ENCODE assay signal across 1 cellular context in the genomic region with DNA sequence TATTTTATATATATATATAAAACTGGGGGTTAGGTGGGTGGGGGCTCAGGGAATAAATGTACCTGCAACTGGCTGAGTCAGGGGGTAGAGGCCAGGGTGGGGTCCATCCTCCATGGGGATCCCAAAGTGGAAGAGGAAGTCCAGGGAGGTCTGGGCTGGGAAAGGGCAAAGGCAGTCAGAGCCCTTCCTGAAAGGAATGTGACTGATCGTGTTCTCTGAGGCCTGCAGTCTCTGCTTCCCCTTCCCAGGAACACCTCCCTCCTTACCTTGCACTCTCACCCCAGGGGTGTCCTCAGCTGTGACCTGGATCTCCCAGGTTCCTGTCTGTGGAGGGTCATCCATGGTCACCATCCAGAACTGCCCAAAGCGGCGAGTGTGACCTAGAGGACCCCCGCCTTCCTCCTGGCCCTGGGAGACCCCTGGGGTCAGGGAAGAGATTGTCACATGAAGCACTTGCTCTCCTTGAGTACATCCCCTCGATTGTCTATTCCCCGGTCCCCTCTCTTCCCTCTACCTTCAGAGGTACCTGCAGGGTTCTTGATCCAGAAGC.
TF ChIP-seq lines count a peak whose summit lies in the region.

No MANE protein-coding gene starts in this region.

TF ChIP-seq in K562, 482 proteins besides CTCF, POLR2A, EP300 and RAD21:
- TF ChIP-seq KDM4B (IDR thresholded peaks at IDR 0.05; ENCODE audit: borderline replicate concordance in 2 of 2, low read depth in 1 of 2) (no peak), ZNF695 (CRISPR knock-in tag; IDR thresholded peaks at IDR 0.05) (0 out of 2 replicates have a peak, but pooled peaks have one; percentile 7), ZFP1 (CRISPR knock-in tag; IDR thresholded peaks at IDR 0.05) (no peak), PHB (CRISPR knock-in tag; IDR thresholded peaks at IDR 0.05) (no peak), NFIX (CRISPR knock-in tag; IDR thresholded peaks at IDR 0.05; ENCODE audit: low read depth) (no peak), SPI1 (IDR thresholded peaks at IDR 0.05; ENCODE audit: borderline replicate concordance, low read depth, low read length) (peak; percentile 41; the same call in 1 of the 2 replicates), FOXA3 (CRISPR knock-in tag; conservative IDR thresholded peaks at IDR 0.05 in 1 of 2, IDR thresholded peaks at IDR 0.05 in 1 of 2) (0 out of 4 replicates have a peak, but pooled peaks of 1 of the 2 experiments have one; percentile 21), MTA3 (IDR thresholded peaks at IDR 0.05; ENCODE audit: borderline replicate concordance) (no peak), PRPF4 (IDR thresholded peaks at IDR 0.05; ENCODE audit: insufficient read depth, low read depth, low read length, poor library complexity, severe bottlenecking) (no peak), MECOM (CRISPR knock-in tag; IDR thresholded peaks at IDR 0.05) (no peak), ZNF445 (CRISPR knock-in tag; IDR thresholded peaks at IDR 0.05; ENCODE audit: low read depth) (no peak)
- TF ChIP-seq, protein P1, sequence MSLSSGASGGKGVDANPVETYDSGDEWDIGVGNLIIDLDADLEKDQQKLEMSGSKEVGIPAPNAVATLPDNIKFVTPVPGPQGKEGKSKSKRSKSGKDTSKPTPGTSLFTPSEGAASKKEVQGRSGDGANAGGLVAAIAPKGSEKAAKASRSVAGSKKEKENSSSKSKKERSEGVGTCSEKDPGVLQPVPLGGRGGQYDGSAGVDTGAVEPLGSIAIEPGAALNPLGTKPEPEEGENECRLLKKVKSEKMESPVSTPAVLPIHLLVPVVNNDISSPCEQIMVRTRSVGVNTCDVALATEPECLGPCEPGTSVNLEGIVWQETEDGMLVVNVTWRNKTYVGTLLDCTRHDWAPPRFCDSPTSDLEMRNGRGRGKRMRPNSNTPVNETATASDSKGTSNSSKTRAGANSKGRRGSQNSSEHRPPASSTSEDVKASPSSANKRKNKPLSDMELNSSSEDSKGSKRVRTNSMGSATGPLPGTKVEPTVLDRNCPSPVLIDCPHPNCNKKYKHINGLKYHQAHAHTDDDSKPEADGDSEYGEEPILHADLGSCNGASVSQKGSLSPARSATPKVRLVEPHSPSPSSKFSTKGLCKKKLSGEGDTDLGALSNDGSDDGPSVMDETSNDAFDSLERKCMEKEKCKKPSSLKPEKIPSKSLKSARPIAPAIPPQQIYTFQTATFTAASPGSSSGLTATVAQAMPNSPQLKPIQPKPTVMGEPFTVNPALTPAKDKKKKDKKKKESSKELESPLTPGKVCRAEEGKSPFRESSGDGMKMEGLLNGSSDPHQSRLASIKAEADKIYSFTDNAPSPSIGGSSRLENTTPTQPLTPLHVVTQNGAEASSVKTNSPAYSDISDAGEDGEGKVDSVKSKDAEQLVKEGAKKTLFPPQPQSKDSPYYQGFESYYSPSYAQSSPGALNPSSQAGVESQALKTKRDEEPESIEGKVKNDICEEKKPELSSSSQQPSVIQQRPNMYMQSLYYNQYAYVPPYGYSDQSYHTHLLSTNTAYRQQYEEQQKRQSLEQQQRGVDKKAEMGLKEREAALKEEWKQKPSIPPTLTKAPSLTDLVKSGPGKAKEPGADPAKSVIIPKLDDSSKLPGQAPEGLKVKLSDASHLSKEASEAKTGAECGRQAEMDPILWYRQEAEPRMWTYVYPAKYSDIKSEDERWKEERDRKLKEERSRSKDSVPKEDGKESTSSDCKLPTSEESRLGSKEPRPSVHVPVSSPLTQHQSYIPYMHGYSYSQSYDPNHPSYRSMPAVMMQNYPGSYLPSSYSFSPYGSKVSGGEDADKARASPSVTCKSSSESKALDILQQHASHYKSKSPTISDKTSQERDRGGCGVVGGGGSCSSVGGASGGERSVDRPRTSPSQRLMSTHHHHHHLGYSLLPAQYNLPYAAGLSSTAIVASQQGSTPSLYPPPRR (CRISPR knock-in tag; IDR thresholded peaks at IDR 0.05; ENCODE audit: borderline replicate concordance): no peak
- TF ChIP-seq, protein P2, sequence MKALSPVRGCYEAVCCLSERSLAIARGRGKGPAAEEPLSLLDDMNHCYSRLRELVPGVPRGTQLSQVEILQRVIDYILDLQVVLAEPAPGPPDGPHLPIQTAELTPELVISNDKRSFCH (CRISPR knock-in tag; IDR thresholded peaks at IDR 0.05): no peak
- TF ChIP-seq, protein P2 (tag; IDR thresholded peaks at IDR 0.05): no peak
- TF ChIP-seq, protein P3, sequence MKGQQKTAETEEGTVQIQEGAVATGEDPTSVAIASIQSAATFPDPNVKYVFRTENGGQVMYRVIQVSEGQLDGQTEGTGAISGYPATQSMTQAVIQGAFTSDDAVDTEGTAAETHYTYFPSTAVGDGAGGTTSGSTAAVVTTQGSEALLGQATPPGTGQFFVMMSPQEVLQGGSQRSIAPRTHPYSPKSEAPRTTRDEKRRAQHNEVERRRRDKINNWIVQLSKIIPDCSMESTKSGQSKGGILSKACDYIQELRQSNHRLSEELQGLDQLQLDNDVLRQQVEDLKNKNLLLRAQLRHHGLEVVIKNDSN (CRISPR knock-in tag; IDR thresholded peaks at IDR 0.05): peak; percentile 40; the same call in 1 of the 2 replicates
